9 cellular contexts compared by ENCODE assay signal in genomic region chr6:49551126-49551865, GRCh38. TPM values are rescaled to one million over a fixed set of nuclear protein-coding genes. Genes with fewer than 3 reads are reported as not detected.
DNase-seq lines count a peak whose midpoint lies in the region; ATAC-seq and TF ChIP-seq lines count a peak whose summit lies in the region.
"Had no signal": no experiment of that assay in that cellular context is flagged by ENCODE, and none has a peak within 500 bp of the region (broad histone marks: within the 10 kb centered on the region; RNA-seq: fewer than 3 reads in every experiment).

No MANE protein-coding gene starts in this region.

- CTCF ChIA-PET in activated CD8-positive, alpha-beta T cell treated with anti-CD3 and anti-CD28 coated beads for 36 hours (lab: Charles Lee), result interaction anchor here (1.1 to 4.8 kb wide), 5 partner anchors 10 to 56 kb away, joined by 3 to 41 read pairs (median 4); no protein-coding TSS in a partner anchor

- no peaks in the 10 kb centered on the region for H3K9me3 ChIP-seq in psoas muscle

- ATAC-seq in GM21381 (IDR thresholded peaks at IDR 0.05; ENCODE audit: unreplicated experiment), result peak; percentile 38
- ATAC-seq in HG03521 (IDR thresholded peaks at IDR 0.05; ENCODE audit: unreplicated experiment), result peak; percentile 32
- ATAC-seq in activated CD8-positive, alpha-beta T cell treated with anti-CD3 and anti-CD28 coated beads for 36 hours, result peak; percentile 50
- ATAC-seq in psoas muscle, result peak in 1 of 4 donors; percentile 40

- H3K27ac Mint-ChIP-seq in activated CD8-positive, alpha-beta T cell treated with anti-CD3 and anti-CD28 coated beads for 36 hours, result no peak overlapping the region

- 1 to 2% (median 1%) methylated on average over 35 of the region's 35 CpGs for WGBS in psoas muscle, 3 donors

- DNase-seq in G401 (ENCODE audit: low spot score) (peak; percentile 26), glomerular visceral epithelial cell (ENCODE audit: extremely low spot score) (peak; percentile 19), psoas muscle (no peak), NCI-H226 (no peak), cerebellum (ENCODE audit: low spot score) (no peak)
- peak; percentile 7 for DNase-seq in activated CD8-positive, alpha-beta T cell treated with anti-CD3 and anti-CD28 coated beads for 36 hours

- TF ChIP-seq CTCF in activated CD8-positive, alpha-beta T cell treated with anti-CD3 and anti-CD28 coated beads for 36 hours (IDR thresholded peaks at IDR 0.05), result no peak
- no peak for TF ChIP-seq CTCF in psoas muscle (IDR thresholded peaks at IDR 0.05)

- peak overlapping the region; percentile 72 for H3K4me3 Mint-ChIP-seq in activated CD8-positive, alpha-beta T cell treated with anti-CD3 and anti-CD28 coated beads for 36 hours

- H3K36me3 ChIP-seq in psoas muscle (ENCODE audit: insufficient read depth in 1 of 2, low read depth in 1 of 2), result no peaks in the 10 kb centered on the region

- intact Hi-C loops in activated CD8-positive, alpha-beta T cell treated with anti-CD3 and anti-CD28 coated beads for 36 hours (cut with micrococcal nuclease), result no loop called here
- intact Hi-C loops in psoas muscle (cut with DNase I), result no loop called here

- H3K27me3 ChIP-seq in psoas muscle (ENCODE audit: insufficient read depth in 3 of 3, low read length in 2 of 3), result peaks cover 0 to 36% (median 5%) of the 10 kb centered on the region in 3 donors

- peaks cover 28% of the 10 kb centered on the region for H3K27me3 Mint-ChIP-seq in activated CD8-positive, alpha-beta T cell treated with anti-CD3 and anti-CD28 coated beads for 36 hours

- H3K4me1 Mint-ChIP-seq in activated CD8-positive, alpha-beta T cell treated with anti-CD3 and anti-CD28 coated beads for 36 hours (ENCODE audit: low read depth), result peaks cover 21% of the 10 kb centered on the region

- H3K9me3 Mint-ChIP-seq in activated CD8-positive, alpha-beta T cell treated with anti-CD3 and anti-CD28 coated beads for 36 hours, result no peaks in the 10 kb centered on the region

- peak overlapping the region; percentile 61 for H3K4me3 ChIP-seq in psoas muscle

- no peak overlapping the region for H3K27ac ChIP-seq in psoas muscle

- H3K36me3 Mint-ChIP-seq in activated CD8-positive, alpha-beta T cell treated with anti-CD3 and anti-CD28 coated beads for 36 hours (ENCODE audit: low read depth), result no peaks in the 10 kb centered on the region

- POLR2A ChIA-PET in activated CD8-positive, alpha-beta T cell treated with anti-CD3 and anti-CD28 coated beads for 36 hours (lab: Charles Lee), result no interaction called here

- no peaks in the 10 kb centered on the region for H3K4me1 ChIP-seq in psoas muscle

- in situ Hi-C loops in G401 (cut with HindIII; ENCODE audit: low sequenced_read_pairs), result no loop called here

RNA-seq across cellular contexts. Expression of gene C6orf141, which starts 0.8 kb away (rescaled TPM):
- 0.17 TPM in 1 of 2 replicates, not detected in the other for total RNA-seq in G401 (2014; rRNA removed; shearing (Covaris generic))
- total RNA-seq in activated CD8-positive, alpha-beta T cell treated with anti-CD3 and anti-CD28 coated beads for 36 hours, result under 1 TPM; 0.43 to 0.87 TPM
- total RNA-seq in psoas muscle (under 1 TPM in 3 of 4 donors, not detected in 1; 0.28 to 0.88 (median 0.58) TPM), cerebellum (2.6 TPM)
- 1 to 10 TPM in 1 of 3 donors, under 1 TPM in 2; 0.29 to 1.5 (median 0.75) TPM for polyA plus RNA-seq in psoas muscle

RNA-seq across cellular contexts. Expression of gene GLYATL3, which starts 51.6 kb away (rescaled TPM):
- 0.18 TPM in 1 of 2 replicates, not detected in the other for total RNA-seq in G401 (2014; rRNA removed; shearing (Covaris generic))
- not detected for total RNA-seq in activated CD8-positive, alpha-beta T cell treated with anti-CD3 and anti-CD28 coated beads for 36 hours
- total RNA-seq in psoas muscle, result not detected
- polyA plus RNA-seq in psoas muscle, result not detected
- not detected for total RNA-seq in cerebellum
- total RNA-seq: T-helper 2 cell treated with Interferon-gamma antibody and Interleukin-4, amounts not matched to agents 100 ng/mL and 5 ng/mL, for 36 hours had no signal

Comparison
In these comparisons a context has a peak if more than half of its experiments do, and no peak if none do; other contexts are left out.
1. DNase-seq: peak in G401 (single experiment), activated CD8-positive, alpha-beta T cell treated with anti-CD3 and anti-CD28 coated beads for 36 hours (single experiment) and glomerular visceral epithelial cell (single experiment); none in psoas muscle (0 of 2), NCI-H226 (single experiment) and cerebellum (single experiment).